20 cellular contexts compared by ENCODE assay signal in genomic region chr9:113296796-113297558, GRCh38. TPM values are rescaled to one million over a fixed set of nuclear protein-coding genes. Genes with fewer than 3 reads are reported as not detected.
"Had no signal": no experiment of that assay in that cellular context is flagged by ENCODE, and none has a peak within 500 bp of the region (broad histone marks: within the 10 kb centered on the region; RNA-seq: fewer than 3 reads in every experiment).

No MANE protein-coding gene starts in this region.

- H3K9me3 Mint-ChIP-seq: activated CD4-positive, alpha-beta memory T cell treated with anti-CD3 and anti-CD28 coated beads, Interleukin-2, amount 10 ng/mL, durations not matched to agents 7 days and 5 days; activated naive CD4-positive, alpha-beta T cell treated with anti-CD3 and anti-CD28 coated beads for 36 hours; activated naive CD8-positive, alpha-beta T cell treated with anti-CD3 and anti-CD28 coated beads, Interleukin-2, amount 50 U/mL, for 24 hours; dendritic cell treated with granulocyte-macrophage colony-stimulating factor and Interleukin-4, amounts not matched to agents 40 ng/mL and 50 ng/mL, for 4 days; nephron had no signal

- H3K27ac ChIP-seq: tibial nerve, vagina had no signal

- H3K4me1 Mint-ChIP-seq: activated CD4-positive, alpha-beta T cell treated with anti-CD3 and anti-CD28 coated beads for 36 hours; activated naive CD8-positive, alpha-beta T cell treated with anti-CD3 and anti-CD28 coated beads, Interleukin-2, amount 50 U/mL, for 24 hours; nephron had no signal

- H3K4me3 ChIP-seq: tibial nerve, vagina had no signal

- H3K27me3 Mint-ChIP-seq: activated CD4-positive, alpha-beta T cell treated with anti-CD3 and anti-CD28 coated beads for 36 hours; activated naive CD8-positive, alpha-beta T cell treated with anti-CD3 and anti-CD28 coated beads, Interleukin-2, amount 50 U/mL, for 24 hours; dendritic cell treated with granulocyte-macrophage colony-stimulating factor and Interleukin-4, amounts not matched to agents 40 ng/mL and 50 ng/mL, for 4 days had no signal

- ATAC-seq: activated CD4-positive, alpha-beta T cell treated with anti-CD3 and anti-CD28 coated beads for 36 hours; activated naive CD8-positive, alpha-beta T cell treated with anti-CD3 and anti-CD28 coated beads, Interleukin-2, amount 50 U/mL, for 24 hours had no signal

- H3K27me3 ChIP-seq: tibial nerve, vagina had no signal

- H3K27ac Mint-ChIP-seq: activated CD4-positive, alpha-beta memory T cell treated with anti-CD3 and anti-CD28 coated beads, Interleukin-2, amount 10 ng/mL, durations not matched to agents 7 days and 5 days; activated CD4-positive, alpha-beta T cell treated with anti-CD3 and anti-CD28 coated beads for 36 hours; activated naive CD4-positive, alpha-beta T cell treated with anti-CD3 and anti-CD28 coated beads for 36 hours; activated naive CD8-positive, alpha-beta T cell treated with anti-CD3 and anti-CD28 coated beads, Interleukin-2, amount 50 U/mL, for 24 hours; dendritic cell treated with granulocyte-macrophage colony-stimulating factor and Interleukin-4, amounts not matched to agents 40 ng/mL and 50 ng/mL, for 4 days; nephron had no signal

- H3K4me3 Mint-ChIP-seq: activated CD4-positive, alpha-beta memory T cell treated with anti-CD3 and anti-CD28 coated beads, Interleukin-2, amount 10 ng/mL, durations not matched to agents 7 days and 5 days; activated CD4-positive, alpha-beta T cell treated with anti-CD3 and anti-CD28 coated beads for 36 hours; activated naive CD4-positive, alpha-beta T cell treated with anti-CD3 and anti-CD28 coated beads for 36 hours; activated naive CD8-positive, alpha-beta T cell treated with anti-CD3 and anti-CD28 coated beads, Interleukin-2, amount 50 U/mL, for 24 hours; dendritic cell treated with granulocyte-macrophage colony-stimulating factor and Interleukin-4, amounts not matched to agents 40 ng/mL and 50 ng/mL, for 4 days; nephron had no signal

- H3K4me1 ChIP-seq: tibial nerve, vagina had no signal

- H3K9me3 ChIP-seq: tibial nerve, vagina had no signal

- DNase-seq: activated CD4-positive, alpha-beta memory T cell treated with anti-CD3 and anti-CD28 coated beads, Interleukin-2, amount 10 ng/mL, durations not matched to agents 7 days and 5 days; activated CD4-positive, alpha-beta T cell treated with anti-CD3 and anti-CD28 coated beads for 36 hours; activated naive CD4-positive, alpha-beta T cell treated with anti-CD3 and anti-CD28 coated beads for 36 hours; activated naive CD8-positive, alpha-beta T cell treated with anti-CD3 and anti-CD28 coated beads, Interleukin-2, amount 50 U/mL, for 24 hours; aorta; effector memory CD4-positive, alpha-beta T cell; mesendoderm; nucleus accumbens; stimulated activated CD4-positive, alpha-beta T cell treated with anti-CD3 and anti-CD28 coated beads, Interleukin-15, amount 100 ng/mL, for 24 hours; stimulated activated CD4-positive, alpha-beta T cell treated with anti-CD3 and anti-CD28 coated beads, Interleukin-4, amount 100 ng/mL, for 1 hour; stimulated activated naive CD4-positive, alpha-beta T cell; substantia nigra had no signal

RNA-seq across cellular contexts. Expression of gene RNF183, which starts 6.2 kb away (rescaled TPM):
- total RNA-seq: activated naive CD4-positive, alpha-beta T cell treated with anti-CD3 and anti-CD28 coated beads for 36 hours; aorta; fibroblast of lung; frontal cortex; liver; posterior vena cava; vagina had no signal
- polyA plus RNA-seq: aorta, fibroblast of lung had no signal

RNA-seq across cellular contexts. Expression of gene BSPRY, which starts 52.4 kb away (rescaled TPM):
- total RNA-seq: fibroblast of lung had no signal
- polyA plus RNA-seq: fibroblast of lung had no signal
